ENCODE assay signal across 23 cellular contexts in genomic region chr5:75374394-75374814, GRCh38.
"Had no signal": no experiment of that assay in that cellular context is flagged by ENCODE, and none has a peak within 500 bp of the region (broad histone marks: within the 10 kb centered on the region; RNA-seq: fewer than 3 reads in every experiment).

No MANE protein-coding gene starts in this region.

- H3K27me3 Mint-ChIP-seq: activated CD8-positive, alpha-beta T cell treated with anti-CD3 and anti-CD28 coated beads for 36 hours; activated naive CD4-positive, alpha-beta T cell treated with anti-CD3 and anti-CD28 coated beads, Interleukin-2, amount 10 ng/mL, durations not matched to agents 7 days and 5 days; activated naive CD8-positive, alpha-beta T cell treated with anti-CD3 and anti-CD28 coated beads for 36 hours had no signal

- H3K4me3 ChIP-seq: MG63, SJSA1 had no signal

- H3K27me3 ChIP-seq: MG63, SJSA1 had no signal

- H3K9me3 Mint-ChIP-seq: activated CD8-positive, alpha-beta T cell treated with anti-CD3 and anti-CD28 coated beads for 36 hours; activated naive CD4-positive, alpha-beta T cell treated with anti-CD3 and anti-CD28 coated beads, Interleukin-2, amount 10 ng/mL, durations not matched to agents 7 days and 5 days; activated naive CD8-positive, alpha-beta T cell treated with anti-CD3 and anti-CD28 coated beads for 36 hours; activated T-cell treated with anti-CD3 and anti-CD28 coated beads, Interleukin-2, amount 50 U/mL, for 72 hours; activated T-helper 2 cell treated with anti-CD3 and anti-CD28 coated beads, Interferon-gamma antibody, Interleukin-2, Interleukin-4, amounts not matched to agents 10 μg/mL and 5 μg/mL and 100 μg/mL, durations not matched to agents 14 hours and 24 hours and 36 hours had no signal

- H3K27ac Mint-ChIP-seq: activated CD8-positive, alpha-beta T cell treated with anti-CD3 and anti-CD28 coated beads for 36 hours; activated naive CD4-positive, alpha-beta T cell treated with anti-CD3 and anti-CD28 coated beads, Interleukin-2, amount 10 ng/mL, durations not matched to agents 7 days and 5 days; activated naive CD8-positive, alpha-beta T cell treated with anti-CD3 and anti-CD28 coated beads for 36 hours; activated T-cell treated with anti-CD3 and anti-CD28 coated beads, Interleukin-2, amount 50 U/mL, for 72 hours; activated T-helper 2 cell treated with anti-CD3 and anti-CD28 coated beads, Interferon-gamma antibody, Interleukin-2, Interleukin-4, amounts not matched to agents 10 μg/mL and 5 μg/mL and 100 μg/mL, durations not matched to agents 14 hours and 24 hours and 36 hours had no signal

- ATAC-seq: activated CD8-positive, alpha-beta T cell treated with anti-CD3 and anti-CD28 coated beads for 36 hours; activated T-cell treated with anti-CD3 and anti-CD28 coated beads, Interleukin-2, amount 50 U/mL, for 72 hours; PC-3 had no signal

- H3K4me3 Mint-ChIP-seq: activated CD8-positive, alpha-beta T cell treated with anti-CD3 and anti-CD28 coated beads for 36 hours; activated naive CD4-positive, alpha-beta T cell treated with anti-CD3 and anti-CD28 coated beads, Interleukin-2, amount 10 ng/mL, durations not matched to agents 7 days and 5 days; activated naive CD8-positive, alpha-beta T cell treated with anti-CD3 and anti-CD28 coated beads for 36 hours; activated T-cell treated with anti-CD3 and anti-CD28 coated beads, Interleukin-2, amount 50 U/mL, for 72 hours had no signal

- H3K27ac ChIP-seq: SJSA1 had no signal

- H3K4me1 ChIP-seq: SJSA1 had no signal

- H3K4me1 Mint-ChIP-seq: activated naive CD4-positive, alpha-beta T cell treated with anti-CD3 and anti-CD28 coated beads, Interleukin-2, amount 10 ng/mL, durations not matched to agents 7 days and 5 days; activated naive CD8-positive, alpha-beta T cell treated with anti-CD3 and anti-CD28 coated beads for 36 hours had no signal

- H3K9me3 ChIP-seq: MG63, SJSA1 had no signal

- DNase-seq: activated CD4-positive, CD25-positive, alpha-beta regulatory T cell; activated CD8-positive, alpha-beta memory T cell treated with anti-CD3 and anti-CD28 coated beads, Interleukin-2, amount 50 U/mL, for 4 hours; activated CD8-positive, alpha-beta T cell treated with anti-CD3 and anti-CD28 coated beads for 36 hours; activated gamma-delta T cell treated with Interleukin-2 at 50 U/mL for 16 hours; activated naive CD4-positive, alpha-beta T cell treated with anti-CD3 and anti-CD28 coated beads, Interleukin-2, amount 10 ng/mL, durations not matched to agents 7 days and 5 days; activated naive CD8-positive, alpha-beta T cell treated with anti-CD3 and anti-CD28 coated beads for 36 hours; activated T-cell treated with anti-CD3 and anti-CD28 coated beads, Interleukin-2, amount 50 U/mL, for 72 hours; anterior cingulate cortex; caudate nucleus; MG63; MV-4-11; NCI-H1092 treated with DMSO at 0.1 percent for 48 hours; NCI-H1417 treated with DMSO at 0.1 percent for 48 hours; NCI-H1694; NCI-H2029 treated with DMSO at 0.1 percent for 48 hours; NCI-H510A treated with DMSO at 0.1 percent for 48 hours; NCI-H69; PC-3; SHP77; T-helper 2 cell; T1000 had no signal
